Comparison of ENCODE assay signal across 12 cellular contexts in the genomic region with DNA sequence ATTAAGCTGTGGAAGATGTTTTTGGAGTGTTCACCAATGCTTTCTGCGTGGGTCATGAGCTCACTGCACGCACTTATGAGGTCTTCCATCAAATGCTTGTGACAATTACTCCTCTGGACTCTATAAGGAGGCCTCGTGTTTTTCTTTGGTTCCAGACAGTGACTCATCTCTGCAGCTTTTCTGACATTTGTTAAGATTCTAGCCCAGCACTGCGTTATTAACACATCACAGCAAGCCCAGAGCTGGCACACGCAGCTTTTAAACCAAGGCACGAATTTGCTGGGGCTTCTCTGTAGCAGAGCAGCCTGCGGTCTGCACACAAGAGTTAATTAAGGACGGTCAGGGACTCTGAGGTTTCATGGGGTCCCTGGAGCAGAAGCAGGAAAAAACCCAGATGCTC. TPM values are rescaled to one million over a fixed set of nuclear protein-coding genes. Genes with fewer than 3 reads are reported as not detected.
DNase-seq lines count a peak whose midpoint lies in the region; TF ChIP-seq lines count a peak whose summit lies in the region.
"Had no signal": no experiment of that assay in that cellular context is flagged by ENCODE, and none has a peak within 500 bp of the region (broad histone marks: within the 10 kb centered on the region; RNA-seq: fewer than 3 reads in every experiment).

No MANE protein-coding gene starts in this region.

- no peaks in the 10 kb centered on the region for H3K27me3 Mint-ChIP-seq in activated CD4-positive, alpha-beta memory T cell treated with anti-CD3 and anti-CD28 coated beads for 36 hours

- no peaks in the 10 kb centered on the region for H3K4me1 Mint-ChIP-seq in activated CD4-positive, alpha-beta memory T cell treated with anti-CD3 and anti-CD28 coated beads for 36 hours (ENCODE audit: low read depth)

- intact Hi-C loops in activated CD4-positive, alpha-beta memory T cell treated with anti-CD3 and anti-CD28 coated beads for 36 hours (cut with micrococcal nuclease): no loop called here

- CTCF ChIA-PET in activated CD4-positive, alpha-beta memory T cell treated with anti-CD3 and anti-CD28 coated beads for 36 hours (lab: Charles Lee): interaction anchor here (1.3 kb wide), 1 partner anchor 8 kb away, joined by 3 read pairs; no protein-coding TSS in a partner anchor

- no peaks in the 10 kb centered on the region for H3K36me3 Mint-ChIP-seq in activated CD4-positive, alpha-beta memory T cell treated with anti-CD3 and anti-CD28 coated beads for 36 hours

- TF ChIP-seq CTCF in neutrophil (IDR thresholded peaks at IDR 0.05): no peak

- H3K36me3 ChIP-seq in neutrophil: no peaks in the 10 kb centered on the region

- H3K4me3 ChIP-seq in neutrophil (ENCODE audit: low read depth in 1 of 2, low read length in 1 of 2): peak overlapping the region; percentile 37 to 53

- no peaks in the 10 kb centered on the region for H3K9me3 ChIP-seq in neutrophil

- H3K27ac ChIP-seq in neutrophil: peak overlapping the region; percentile 88
- H3K27ac ChIP-seq: foreskin keratinocyte, parathyroid adenoma had no signal

- no peaks in the 10 kb centered on the region for H3K9me3 Mint-ChIP-seq in activated CD4-positive, alpha-beta memory T cell treated with anti-CD3 and anti-CD28 coated beads for 36 hours

- H3K4me3 Mint-ChIP-seq in activated CD4-positive, alpha-beta memory T cell treated with anti-CD3 and anti-CD28 coated beads for 36 hours: no peak overlapping the region

- H3K27ac Mint-ChIP-seq in activated CD4-positive, alpha-beta memory T cell treated with anti-CD3 and anti-CD28 coated beads for 36 hours: no peak overlapping the region

- DNase-seq in COLO829 (ENCODE audit: low spot score) (peak; percentile 24), NCI-H2227 treated with DMSO at 0.1 percent for 48 hours (lab: John Stamatoyannopoulos, UW) (peak; percentile 66), fibroblast of gingiva (ENCODE audit: low read depth) (peak; percentile 76), germinal center (ENCODE audit: low spot score) (no peak), HT-29 (ENCODE audit: low spot score) (no peak), activated gamma-delta T cell (lab: John Stamatoyannopoulos, UW) (no peak)
- no peak for DNase-seq in activated CD4-positive, alpha-beta memory T cell treated with anti-CD3 and anti-CD28 coated beads for 36 hours
- DNase-seq: DND-41, foreskin keratinocyte, T-helper 2 cell had no signal

- POLR2A ChIA-PET in activated CD4-positive, alpha-beta memory T cell treated with anti-CD3 and anti-CD28 coated beads for 36 hours (lab: Charles Lee): no interaction called here

- no peaks in the 10 kb centered on the region for H3K27me3 ChIP-seq in neutrophil
- H3K27me3 ChIP-seq: foreskin keratinocyte had no signal

- peaks cover 36 to 37% of the 10 kb centered on the region in 2 experiments for H3K4me1 ChIP-seq in neutrophil (ENCODE audit: control insufficient read depth in 1 of 2, insufficient read depth in 1 of 2, low read depth in 1 of 2, low read length in 1 of 2)
- H3K4me1 ChIP-seq: foreskin keratinocyte, parathyroid adenoma had no signal

RNA-seq across cellular contexts. Expression of a gene that starts 16.9 kb away (rescaled TPM):
- not detected for total RNA-seq in activated CD4-positive, alpha-beta memory T cell treated with anti-CD3 and anti-CD28 coated beads for 36 hours
- total RNA-seq in HT-29 (2014; rRNA removed; shearing (Covaris generic)): not detected in 2 replicates

Comparison
In these comparisons a context has a peak if more than half of its experiments do, and no peak if none do; other contexts are left out.
1. DNase-seq: peak in COLO829 (single experiment), NCI-H2227 treated with DMSO at 0.1 percent for 48 hours (single experiment) and fibroblast of gingiva (single experiment); none in activated CD4-positive, alpha-beta memory T cell treated with anti-CD3 and anti-CD28 coated beads for 36 hours (single experiment), germinal center (single experiment), HT-29 (single experiment) and activated gamma-delta T cell (single experiment).